ENCODE assay signal across 8 cellular contexts in genomic region chr19:2271516-2272103, GRCh38. TPM values are rescaled to one million over a fixed set of nuclear protein-coding genes. Genes with fewer than 3 reads are reported as not detected.
DNase-seq lines count a peak whose midpoint lies in the region; ATAC-seq and TF ChIP-seq lines count a peak whose summit lies in the region.

No MANE protein-coding gene starts in this region.

- H4K20me1 ChIP-seq in BLaER1 treated with 17β-estradiol and CSF1 and Interleukin-3, amounts not matched to agents 10 nM and 100 nM: peaks cover 64 to 73% (median 71%) of the 10 kb centered on the region in 11 experiments

- H3K9me3 ChIP-seq in BLaER1 treated with 17β-estradiol and CSF1 and Interleukin-3, amounts not matched to agents 10 nM and 100 nM (replicated peaks in 1 of 11): no peaks in the 10 kb centered on the region; a peak in 1 of 22 replicates
- H3K9me3 ChIP-seq in KOPT-K1 (ENCODE audit: insufficient read depth, low read length, poor library complexity, severe bottlenecking) (no peaks in the 10 kb centered on the region), thoracic aorta (no peaks in the 10 kb centered on the region)

- peak overlapping the region; percentile 96 to 100 (median 99) for H3K9ac ChIP-seq in BLaER1 treated with 17β-estradiol and CSF1 and Interleukin-3, amounts not matched to agents 10 nM and 100 nM

- no peak for DNase-seq in kidney epithelial cell (ENCODE audit: low read depth)
- no peak for DNase-seq in thoracic aorta (ENCODE audit: low spot score)
- DNase-seq in SW480 (ENCODE audit: low spot score): no peak
- no peak for DNase-seq in NCI-H524 (lab: John Stamatoyannopoulos, UW)
- no peak for DNase-seq in SW 1271 (lab: John Stamatoyannopoulos, UW)

- H3K27me3 ChIP-seq in BLaER1 treated with 17β-estradiol and CSF1 and Interleukin-3, amounts not matched to agents 10 nM and 100 nM: no peaks in the 10 kb centered on the region
- H3K27me3 ChIP-seq in kidney epithelial cell (ENCODE audit: control insufficient read depth, insufficient read depth, low read length) (no peaks in the 10 kb centered on the region), thoracic aorta (replicated peaks; ENCODE audit: insufficient read depth) (no peaks in the 10 kb centered on the region)

- ATAC-seq in thoracic aorta (ENCODE audit: insufficient number of reproducible peaks, low FRiP score, low read depth): no peak

- TF ChIP-seq CTCF in kidney epithelial cell (IDR thresholded peaks at IDR 0.05; ENCODE audit: insufficient read depth, low read length, poor library complexity, severe bottlenecking) (no peak), thoracic aorta (IDR thresholded peaks at IDR 0.05) (no peak)

- peak overlapping the region; percentile 93 to 100 (median 100) for H3K4me3 ChIP-seq in BLaER1 treated with 17β-estradiol and CSF1 and Interleukin-3, amounts not matched to agents 10 nM and 100 nM
- H3K4me3 ChIP-seq in kidney epithelial cell (ENCODE audit: low read depth, low read length): peak overlapping the region; percentile 83
- H3K4me3 ChIP-seq in thoracic aorta: peak overlapping the region; percentile 100

- peak overlapping the region; percentile 93 to 100 (median 100) for H3K4me2 ChIP-seq in BLaER1 treated with 17β-estradiol and CSF1 and Interleukin-3, amounts not matched to agents 10 nM and 100 nM

- H3K36me3 ChIP-seq in BLaER1 treated with 17β-estradiol and CSF1 and Interleukin-3, amounts not matched to agents 10 nM and 100 nM: peaks cover 45 to 55% (median 51%) of the 10 kb centered on the region in 11 experiments
- H3K36me3 ChIP-seq in KOPT-K1 (ENCODE audit: insufficient read depth, low read length) (peaks cover 50% of the 10 kb centered on the region), kidney epithelial cell (ENCODE audit: control insufficient read depth, insufficient read depth, low read length) (peaks cover 2% of the 10 kb centered on the region), thoracic aorta (peaks cover 20% of the 10 kb centered on the region)

- peaks cover 62 to 73% (median 72%) of the 10 kb centered on the region in 10 experiments for H3K4me1 ChIP-seq in BLaER1 treated with 17β-estradiol and CSF1 and Interleukin-3, amounts not matched to agents 10 nM and 100 nM
- peaks cover 44 to 69% of the 10 kb centered on the region in 2 donors for H3K4me1 ChIP-seq in thoracic aorta (ENCODE audit: control insufficient read depth in 1 of 2, low read depth in 2 of 2)

- peak overlapping the region; percentile 50 to 100 (median 99); a peak in 21 of 22 replicates for H3K27ac ChIP-seq in BLaER1 treated with 17β-estradiol and CSF1 and Interleukin-3, amounts not matched to agents 10 nM and 100 nM
- H3K27ac ChIP-seq in KOPT-K1 (ENCODE audit: low read depth, low read length, poor library complexity, severe bottlenecking): peak overlapping the region; percentile 87
- H3K27ac ChIP-seq in angular gyrus (ENCODE audit: low read depth, low read length): peak overlapping the region; percentile 80
- peak overlapping the region; percentile 82 to 98 for H3K27ac ChIP-seq in thoracic aorta

RNA-seq across cellular contexts. Expression of gene PEAK3, which starts 10.4 kb away (rescaled TPM):
- total RNA-seq in kidney epithelial cell (not detected in 2 replicates), thoracic aorta (1 to 10 TPM; 1.2 to 3.0 TPM)

RNA-seq across cellular contexts. Expression of gene JSRP1, which starts 15.4 kb away (rescaled TPM):
- total RNA-seq in kidney epithelial cell (2.2 and 2.5 TPM in 2 replicates), thoracic aorta (not detected)

RNA-seq across cellular contexts. Expression of gene AMH, which starts 22.5 kb away (rescaled TPM):
- total RNA-seq in kidney epithelial cell: 0.89 TPM in 1 of 2 replicates, not detected in the other
- under 1 TPM; 0.92 to 0.95 TPM for total RNA-seq in thoracic aorta

RNA-seq across cellular contexts. Expression of gene SF3A2, which starts 35.0 kb away (rescaled TPM):
- total RNA-seq in kidney epithelial cell (72.4 and 75.4 TPM in 2 replicates), thoracic aorta (10 to 100 TPM; 23.8 to 43.7 TPM)

RNA-seq across cellular contexts. Expression of gene PLEKHJ1, which starts 35.5 kb away (rescaled TPM):
- total RNA-seq in kidney epithelial cell (104 TPM in 2 replicates), thoracic aorta (10 to 100 TPM; 26.3 to 46.2 TPM)
